Comparison of ENCODE assay signal across 10 cellular contexts in genomic region chr1:209086486-209087192, GRCh38.
A peak's percentile ranks its signal among the peaks of the same experiment; 100 is the strongest.
DNase-seq lines count a peak whose midpoint lies in the region; ATAC-seq and TF ChIP-seq lines count a peak whose summit lies in the region.
"Had no signal": no experiment of that assay in that cellular context is flagged by ENCODE, and none has a peak within 500 bp of the region (broad histone marks: within the 10 kb centered on the region; RNA-seq: fewer than 3 reads in every experiment).

No MANE protein-coding gene starts in this region.

- H3K36me3 ChIP-seq in thyroid gland, result no peaks in the 10 kb centered on the region
- H3K36me3 ChIP-seq in esophagus muscularis mucosa, result no peaks in the 10 kb centered on the region
- H3K36me3 ChIP-seq: right atrium auricular region had no signal

- peak; percentile 20 to 40 for DNase-seq in thyroid gland
- no peak for DNase-seq in NCI-H2081 treated with DMSO at 0.1 percent for 48 hours (lab: John Stamatoyannopoulos, UW)
- DNase-seq in HEK293T (ENCODE audit: extremely low spot score), result no peak
- DNase-seq in esophagus muscularis mucosa (ENCODE audit: extremely low spot score), result no peak
- DNase-seq: body of pancreas, NCI-H510A had no signal

- WGBS in thyroid gland, 2 donors, result 36 to 51% methylated on average over 6 of the region's 6 CpGs
- WGBS in esophagus muscularis mucosa, result 73% methylated on average over 6 of the region's 6 CpGs

- H3K4me1 ChIP-seq in thyroid gland (peaks cover 0 to 9% of the 10 kb centered on the region in 2 donors), esophagus muscularis mucosa (no peaks in the 10 kb centered on the region)
- H3K4me1 ChIP-seq: body of pancreas, right atrium auricular region had no signal

- ATAC-seq in GM19025 (IDR thresholded peaks at IDR 0.05; ENCODE audit: low read depth, unreplicated experiment) (peak; percentile 85), HG02571 (IDR thresholded peaks at IDR 0.05; ENCODE audit: unreplicated experiment) (peak; percentile 88), HG03442 (IDR thresholded peaks at IDR 0.05; ENCODE audit: unreplicated experiment) (peak; percentile 94)
- ATAC-seq: body of pancreas had no signal

- POLR2A ChIA-PET in HEK293T (lab: Yijun Ruan, JAX), result no interaction called here

- intact Hi-C loops in thyroid gland (cut with DNase I) (no loop called here), esophagus muscularis mucosa (cut with DNase I) (no loop called here)

- no peak for TF ChIP-seq CTCF in thyroid gland (IDR thresholded peaks at IDR 0.05)
- no peak for TF ChIP-seq CTCF in esophagus muscularis mucosa (IDR thresholded peaks at IDR 0.05)

- no peak for TF ChIP-seq POLR2A in thyroid gland (IDR thresholded peaks at IDR 0.05)
- no peak for TF ChIP-seq POLR2A in esophagus muscularis mucosa (IDR thresholded peaks at IDR 0.05; ENCODE audit: low read depth)

- TF ChIP-seq EP300 in esophagus muscularis mucosa (IDR thresholded peaks at IDR 0.05), result no peak

- H3K27me3 ChIP-seq in thyroid gland, result no peaks in the 10 kb centered on the region
- H3K27me3 ChIP-seq in esophagus muscularis mucosa, result no peaks in the 10 kb centered on the region
- H3K27me3 ChIP-seq: body of pancreas, right atrium auricular region had no signal

- CTCF ChIA-PET in HEK293T (lab: Yijun Ruan, JAX), result no interaction called here

- H3K9me3 ChIP-seq in thyroid gland, result no peaks in the 10 kb centered on the region
- H3K9me3 ChIP-seq in esophagus muscularis mucosa, result no peaks in the 10 kb centered on the region
- H3K9me3 ChIP-seq: body of pancreas, right atrium auricular region had no signal

- no peak overlapping the region for H3K27ac ChIP-seq in thyroid gland
- H3K27ac ChIP-seq in esophagus muscularis mucosa (replicated peaks in 1 of 4), result no peak overlapping the region
- H3K27ac ChIP-seq: body of pancreas, right atrium auricular region had no signal

- H3K4me3 ChIP-seq in thyroid gland (replicated peaks in 1 of 3) (no peak overlapping the region), esophagus muscularis mucosa (no peak overlapping the region)
- H3K4me3 ChIP-seq: body of pancreas, right atrium auricular region had no signal

TF ChIP-seq in HEK293T, 16 proteins besides CTCF, POLR2A, EP300 and RAD21:
- TF ChIP-seq FOXA1 (IDR thresholded peaks at IDR 0.05) (no peak), ARNT (IDR thresholded peaks at IDR 0.05) (no peak), BHLHE40 (IDR thresholded peaks at IDR 0.05; ENCODE audit: borderline replicate concordance) (no peak), LEF1 (IDR thresholded peaks at IDR 0.05; ENCODE audit: borderline replicate concordance) (no peak), SP1 (IDR thresholded peaks at IDR 0.05) (no peak), ZNF384 (IDR thresholded peaks at IDR 0.05) (no peak), SUZ12 (IDR thresholded peaks at IDR 0.05) (no peak), HDGF (IDR thresholded peaks at IDR 0.05; ENCODE audit: borderline replicate concordance) (no peak), L3MBTL2 (conservative IDR thresholded peaks at IDR 0.05) (no peak), TARDBP (IDR thresholded peaks at IDR 0.05) (no peak), CTBP1 (IDR thresholded peaks at IDR 0.05; ENCODE audit: borderline replicate concordance) (no peak), NFRKB (IDR thresholded peaks at IDR 0.05) (no peak), FOXM1 (IDR thresholded peaks at IDR 0.05; ENCODE audit: borderline replicate concordance) (no peak), ELF4 (IDR thresholded peaks at IDR 0.05) (no peak), FOXK2 (IDR thresholded peaks at IDR 0.05) (no peak), PKNOX1 (IDR thresholded peaks at IDR 0.05) (no peak)

Comparison
In these comparisons a context has a peak if more than half of its experiments do, and no peak if none do; other contexts are left out.
1. DNase-seq: peak in thyroid gland (2 of 2); none in NCI-H2081 treated with DMSO at 0.1 percent for 48 hours (single experiment), HEK293T (single experiment) and esophagus muscularis mucosa (single experiment).
2. Peak in every context shown above with its lines, with median percentiles within 50 percentile points of each other: ATAC-seq.